In the genomic region with DNA sequence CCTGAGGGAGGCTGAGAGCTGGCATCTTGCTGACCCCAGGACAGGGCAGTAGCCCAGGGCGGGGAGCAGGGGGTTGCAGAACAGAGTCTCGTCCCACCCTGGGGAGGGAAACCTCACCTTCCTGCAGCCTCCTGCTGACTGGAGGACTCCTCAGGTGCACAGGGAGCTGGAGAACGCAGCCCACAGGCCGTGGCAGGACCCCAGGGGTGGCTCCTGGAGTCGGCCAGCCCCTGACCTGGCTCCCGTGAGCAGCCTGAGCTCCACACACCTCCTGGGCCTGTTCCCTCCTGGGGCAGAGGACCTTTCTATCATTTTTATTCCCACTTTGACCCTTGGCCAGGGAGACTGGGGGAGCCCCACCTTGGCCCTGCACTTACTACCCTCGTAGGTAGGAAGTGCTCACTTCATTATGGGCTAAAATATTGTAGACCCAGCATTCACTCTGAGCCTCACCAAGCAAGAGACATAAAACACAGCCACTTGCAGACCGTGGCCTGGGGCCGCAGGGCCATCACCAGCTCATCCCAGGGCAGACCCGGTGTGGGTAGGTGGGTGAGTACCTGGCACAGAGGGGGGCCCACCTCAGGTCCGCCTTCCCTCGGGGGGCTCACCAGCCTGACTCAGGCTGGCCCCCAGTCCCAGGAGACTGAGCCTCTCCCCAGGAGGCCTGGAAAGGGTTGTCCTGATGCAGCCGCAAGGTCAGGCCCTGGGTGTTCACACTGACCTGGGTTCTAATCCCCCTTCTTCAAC, we compare ENCODE assay signal across 22 cellular contexts.
A peak's percentile ranks its signal among the peaks of the same experiment; 100 is the strongest.
DNase-seq lines count a peak whose midpoint lies in the region; ATAC-seq and TF ChIP-seq lines count a peak whose summit lies in the region.
"Had no signal": no experiment of that assay in that cellular context is flagged by ENCODE, and none has a peak within 500 bp of the region (broad histone marks: within the 10 kb centered on the region; RNA-seq: fewer than 3 reads in every experiment).

No MANE protein-coding gene starts in this region.

- H3K79me2 ChIP-seq in Karpas-422 (ENCODE audit: low read length): no peaks in the 10 kb centered on the region
- H3K79me2 ChIP-seq in osteoblast (ENCODE audit: insufficient read depth, low read length): no peaks in the 10 kb centered on the region

- intact Hi-C loops in right cardiac atrium (cut with DNase I): no loop called here
- intact Hi-C loops in Right ventricle myocardium inferior (cut with DNase I): no loop called here

- no peak for TF ChIP-seq CTCF in osteoblast (IDR thresholded peaks at IDR 0.05; ENCODE audit: extremely low read depth, low read depth, low read length)

- 81% methylated on average over 13 of the region's 13 CpGs for WGBS in right cardiac atrium

- H3K4me1 ChIP-seq in right cardiac atrium (ENCODE audit: control insufficient read depth, insufficient read depth, low read length) (peaks cover 4% of the 10 kb centered on the region), Karpas-422 (ENCODE audit: low read length) (peaks cover 18% of the 10 kb centered on the region), osteoblast (ENCODE audit: insufficient read depth, low read length) (peaks cover 4% of the 10 kb centered on the region)

- no peaks in the 10 kb centered on the region for H3K36me3 ChIP-seq in Karpas-422 (ENCODE audit: insufficient read depth, low read length)
- H3K36me3 ChIP-seq in osteoblast (ENCODE audit: insufficient read depth, low read length): no peaks in the 10 kb centered on the region

- H3K27ac ChIP-seq in right cardiac atrium (ENCODE audit: low read length) (no peak overlapping the region), Karpas-422 (ENCODE audit: low read length) (no peak overlapping the region), osteoblast (ENCODE audit: low read depth, low read length) (no peak overlapping the region)
- H3K27ac ChIP-seq: 22Rv1 had no signal

- H4K20me1 ChIP-seq in Karpas-422 (ENCODE audit: insufficient read depth, low read depth, low read length) (peaks cover 17% of the 10 kb centered on the region; the same call in 1 of the 2 replicates), osteoblast (ENCODE audit: insufficient read depth, low read length) (no peaks in the 10 kb centered on the region)

- no peak overlapping the region for H2AFZ ChIP-seq in Karpas-422 (ENCODE audit: low read length)
- no peak overlapping the region for H2AFZ ChIP-seq in osteoblast (ENCODE audit: low read length)

- no peak overlapping the region; the same call in 1 of the 2 replicates for H3K9ac ChIP-seq in Karpas-422 (ENCODE audit: low read length)

- H3K27me3 ChIP-seq in right cardiac atrium (ENCODE audit: control insufficient read depth, insufficient read depth) (no peaks in the 10 kb centered on the region), Karpas-422 (ENCODE audit: low read length) (no peaks in the 10 kb centered on the region), osteoblast (ENCODE audit: insufficient read depth, low read length) (peaks cover 3% of the 10 kb centered on the region)

- ATAC-seq in right cardiac atrium (no peak), Right ventricle myocardium inferior (no peak), GM19395 (IDR thresholded peaks at IDR 0.05; ENCODE audit: unreplicated experiment) (no peak)
- ATAC-seq: A549, GM12878 had no signal

- H3K9me3 ChIP-seq in right cardiac atrium (ENCODE audit: control insufficient read depth, low read length) (no peaks in the 10 kb centered on the region), Karpas-422 (ENCODE audit: low read length) (no peaks in the 10 kb centered on the region), osteoblast (ENCODE audit: low read depth, low read length) (no peaks in the 10 kb centered on the region)
- H3K9me3 ChIP-seq: A549 had no signal

- H3K4me2 ChIP-seq in Karpas-422 (ENCODE audit: low read depth, low read length, poor library complexity, severe bottlenecking) (peak overlapping the region; percentile 49), osteoblast (ENCODE audit: insufficient read depth, low read length) (no peak overlapping the region)
- H3K4me2 ChIP-seq: A549 had no signal

- no peaks in the 10 kb centered on the region for H3K9me2 ChIP-seq in Karpas-422 (replicated peaks; ENCODE audit: insufficient read depth, low read length)

- DNase-seq in right cardiac atrium: peak in 2 of 3 donors; percentile 11 to 48
- DNase-seq in Right ventricle myocardium inferior (ENCODE audit: missing footprints): no peak
- DNase-seq in Karpas-422: no peak
- DNase-seq in osteoblast (ENCODE audit: insufficient read length, low spot score, missing footprints): peak; percentile 82
- DNase-seq in mesenteric fat pad (ENCODE audit: low spot score): no peak
- DNase-seq: AML-193; C1 segment of cervical spinal cord; CD4-positive, alpha-beta memory T cell; CD4-positive, CD25-positive, alpha-beta regulatory T cell; CD8-positive, alpha-beta memory T cell; COR-L47; DMS 273 treated with DMSO at 0.1 percent for 48 hours; DMS153; DMS53; DMS79; DND-41; EL; GDM1 had no signal

- no peak overlapping the region for H3K4me3 ChIP-seq in right cardiac atrium (ENCODE audit: low read length)
- no peak overlapping the region for H3K4me3 ChIP-seq in Karpas-422 (ENCODE audit: low read length)
- no peak overlapping the region for H3K4me3 ChIP-seq in osteoblast (ENCODE audit: insufficient read depth, low read length)
- H3K4me3 ChIP-seq: A549, GM12878 had no signal

Comparison
In these comparisons a context has a peak if more than half of its experiments do, and no peak if none do; other contexts are left out.
1. DNase-seq: peak in right cardiac atrium (2 of 3) and osteoblast (single experiment); none in Right ventricle myocardium inferior (single experiment), Karpas-422 (single experiment) and mesenteric fat pad (single experiment).